Comparison of ENCODE assay signal across 36 cellular contexts in the genomic region with DNA sequence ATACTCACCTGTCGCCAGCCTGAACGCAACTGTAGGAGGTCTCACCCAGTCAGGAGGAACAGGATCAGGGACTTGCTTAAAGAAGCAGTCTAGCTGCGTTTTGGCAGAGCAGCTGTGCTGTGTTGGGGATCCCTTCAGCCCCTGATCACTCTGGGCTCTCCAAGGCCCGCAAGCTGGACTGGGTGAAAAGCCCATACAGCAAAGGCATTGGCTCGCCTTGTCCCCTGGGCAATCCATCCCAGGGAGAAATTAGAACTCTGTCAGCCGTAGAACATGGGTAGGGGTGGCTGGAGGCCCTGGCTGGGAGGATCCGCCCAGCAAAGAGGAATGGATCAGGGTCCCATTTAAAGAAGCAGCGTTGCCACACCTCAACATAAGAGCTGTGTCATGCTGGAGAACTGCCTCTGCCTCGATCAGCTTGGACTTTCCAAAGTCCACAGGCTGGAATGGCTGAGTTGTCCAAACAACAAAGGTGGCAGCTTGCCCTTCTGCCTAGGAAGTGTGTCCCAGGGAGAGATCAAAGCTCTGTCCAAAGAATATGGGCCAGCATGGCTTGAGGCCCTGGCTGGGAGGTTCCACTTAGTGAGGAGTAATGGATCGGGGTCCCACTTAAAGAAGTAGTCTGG. TPM values are rescaled to one million over a fixed set of nuclear protein-coding genes. Genes with fewer than 3 reads are reported as not detected.
"Had no signal": no experiment of that assay in that cellular context is flagged by ENCODE, and none has a peak within 500 bp of the region (broad histone marks: within the 10 kb centered on the region; RNA-seq: fewer than 3 reads in every experiment).

No MANE protein-coding gene starts in this region.

- H3K4me1 Mint-ChIP-seq: naive thymus-derived CD8-positive, alpha-beta T cell; nephron progenitor cell; neural crest cell; stimulated activated memory B cell treated with anti-CD40 and anti-IgM and Interleukin-4, amounts not matched to agents 10 μg/mL and 1 μg/mL and 100 μg/mL, for 72 hours had no signal

- H3K36me3 Mint-ChIP-seq: naive thymus-derived CD8-positive, alpha-beta T cell; natural killer cell treated with Interleukin-12 subunit alpha and Interleukin-12 subunit beta and Interleukin-15 and Interleukin-18, amount 100 ng/mL, for 72 hours; stimulated activated memory B cell treated with anti-CD40 and anti-IgM and Interleukin-4, amounts not matched to agents 10 μg/mL and 1 μg/mL and 100 μg/mL, for 72 hours had no signal

- H3K4me3 ChIP-seq: pancreas, psoas muscle, skin epidermis, smooth muscle cell, spleen, stomach, thoracic aorta, thyroid gland, tibial nerve, upper lobe of left lung, vagina had no signal

- H3K9me3 ChIP-seq: pancreas, psoas muscle, thoracic aorta, thyroid gland, upper lobe of left lung, vagina had no signal

- H3K9me3 Mint-ChIP-seq: nephron progenitor cell; stimulated activated memory B cell treated with anti-CD40 and anti-IgM and Interleukin-4, amounts not matched to agents 10 μg/mL and 1 μg/mL and 100 μg/mL, for 72 hours; stimulated activated naive CD8-positive, alpha-beta T cell treated with anti-CD3 and anti-CD28 coated beads, Interleukin-15, Interleukin-2, amounts not matched to agents 100 ng/mL and 50 ng/mL, for 24 hours had no signal

- H3K4me2 ChIP-seq: smooth muscle cell had no signal

- ATAC-seq: naive thymus-derived CD8-positive, alpha-beta T cell; pancreas; psoas muscle; right cardiac atrium; sciatic nerve; stimulated activated memory B cell treated with anti-CD40 and anti-IgM and Interleukin-4, amounts not matched to agents 10 μg/mL and 1 μg/mL and 100 μg/mL, for 72 hours had no signal

- DNase-seq: naive thymus-derived CD8-positive, alpha-beta T cell; nephron progenitor cell; nucleus accumbens; pancreas; psoas muscle; right cardiac atrium; spleen; stimulated activated CD4-positive, alpha-beta T cell treated with anti-CD3 and anti-CD28 coated beads, Interleukin-12 subunit alpha, Interleukin-12 subunit beta, amount 100 ng/mL, for 4 hours; stimulated activated CD4-positive, alpha-beta T cell treated with anti-CD3 and anti-CD28 coated beads, Interleukin-1b, Interleukin-23, amount 100 ng/mL, for 48 hours; stimulated activated CD4-positive, alpha-beta T cell treated with anti-CD3 and anti-CD28 coated beads, Interleukin-4, amount 100 ng/mL, for 1 hour; stimulated activated CD4-positive, alpha-beta T cell treated with anti-CD3 and anti-CD28 coated beads, Interleukin-4, amount 100 ng/mL, for 4 hours; stimulated activated CD8-positive, alpha-beta memory T cell treated with anti-CD3 and anti-CD28 coated beads, Interleukin-4, amount 100 ng/mL, for 48 hours; stimulated activated naive CD4-positive, alpha-beta T cell treated with Interleukin-2 at 50 U/mL for 16 hours; stomach; thyroid gland; trophoblast cell; upper lobe of left lung had no signal

- H3K27me3 ChIP-seq: neutrophil, pancreas, stomach, thyroid gland, tibial nerve, upper lobe of left lung, vagina had no signal

- H3K27ac Mint-ChIP-seq: naive thymus-derived CD8-positive, alpha-beta T cell; natural killer cell treated with Interleukin-12 subunit alpha and Interleukin-12 subunit beta and Interleukin-15 and Interleukin-18, amount 100 ng/mL, for 72 hours; nephron progenitor cell; stimulated activated memory B cell treated with anti-CD40 and anti-IgM and Interleukin-4, amounts not matched to agents 10 μg/mL and 1 μg/mL and 100 μg/mL, for 72 hours; stimulated activated naive CD8-positive, alpha-beta T cell treated with anti-CD3 and anti-CD28 coated beads, Interleukin-15, Interleukin-2, amounts not matched to agents 100 ng/mL and 50 ng/mL, for 24 hours had no signal

- H3K4me3 Mint-ChIP-seq: naive thymus-derived CD8-positive, alpha-beta T cell; natural killer cell treated with Interleukin-12 subunit alpha and Interleukin-12 subunit beta and Interleukin-15 and Interleukin-18, amount 100 ng/mL, for 72 hours; nephron progenitor cell; neural crest cell; stimulated activated memory B cell treated with anti-CD40 and anti-IgM and Interleukin-4, amounts not matched to agents 10 μg/mL and 1 μg/mL and 100 μg/mL, for 72 hours; stimulated activated naive CD8-positive, alpha-beta T cell treated with anti-CD3 and anti-CD28 coated beads, Interleukin-15, Interleukin-2, amounts not matched to agents 100 ng/mL and 50 ng/mL, for 24 hours had no signal

- H3K27ac ChIP-seq: neutrophil, pancreas, psoas muscle, skin epidermis, spleen, stomach, thoracic aorta, thyroid gland, tibial nerve, upper lobe of left lung, vagina had no signal

- H3K27me3 Mint-ChIP-seq: progenitor cell of endocrine pancreas had no signal

- H3K36me3 ChIP-seq: neutrophil, pancreas, spleen, stomach, thoracic aorta, thyroid gland, tibial nerve, upper lobe of left lung, vagina had no signal

- FAIRE-seq: pancreas, urothelium cell line had no signal

- H3K4me1 ChIP-seq: pancreas, psoas muscle, spleen, stomach, thyroid gland, tibial nerve, upper lobe of left lung, vagina had no signal

RNA-seq across cellular contexts. Expression of gene OR5H2, which starts 9.1 kb away (rescaled TPM):
- total RNA-seq: naive thymus-derived CD8-positive, alpha-beta T cell; natural killer cell treated with Interleukin-12 subunit alpha and Interleukin-12 subunit beta and Interleukin-15 and Interleukin-18, amount 100 ng/mL, for 72 hours; neural crest cell; omental fat pad; osteocyte; pancreas; progenitor cell of endocrine pancreas; psoas muscle; renal cortical epithelial cell; right cardiac atrium; sciatic nerve; smooth muscle cell; spleen; stomach; subcutaneous adipose tissue; temporal lobe; thoracic aorta; thyroid gland; tibial nerve; upper lobe of left lung; ureter; vagina had no signal
- polyA plus RNA-seq: naive thymus-derived CD8-positive, alpha-beta T cell; pancreas; psoas muscle; right cardiac atrium; smooth muscle cell; spleen; stomach had no signal

RNA-seq across cellular contexts. Expression of gene OR5H6, which starts 27.4 kb away (rescaled TPM):
- total RNA-seq: naive thymus-derived CD8-positive, alpha-beta T cell; natural killer cell treated with Interleukin-12 subunit alpha and Interleukin-12 subunit beta and Interleukin-15 and Interleukin-18, amount 100 ng/mL, for 72 hours; neural crest cell; omental fat pad; osteocyte; pancreas; progenitor cell of endocrine pancreas; psoas muscle; renal cortical epithelial cell; right cardiac atrium; sciatic nerve; smooth muscle cell; spleen; stomach; temporal lobe; thoracic aorta; thyroid gland; tibial nerve; upper lobe of left lung; ureter; vagina had no signal
- polyA plus RNA-seq: naive thymus-derived CD8-positive, alpha-beta T cell; psoas muscle; right cardiac atrium; smooth muscle cell; spleen; stomach had no signal
